Comparison of ENCODE assay signal across 11 cellular contexts in the genomic region with DNA sequence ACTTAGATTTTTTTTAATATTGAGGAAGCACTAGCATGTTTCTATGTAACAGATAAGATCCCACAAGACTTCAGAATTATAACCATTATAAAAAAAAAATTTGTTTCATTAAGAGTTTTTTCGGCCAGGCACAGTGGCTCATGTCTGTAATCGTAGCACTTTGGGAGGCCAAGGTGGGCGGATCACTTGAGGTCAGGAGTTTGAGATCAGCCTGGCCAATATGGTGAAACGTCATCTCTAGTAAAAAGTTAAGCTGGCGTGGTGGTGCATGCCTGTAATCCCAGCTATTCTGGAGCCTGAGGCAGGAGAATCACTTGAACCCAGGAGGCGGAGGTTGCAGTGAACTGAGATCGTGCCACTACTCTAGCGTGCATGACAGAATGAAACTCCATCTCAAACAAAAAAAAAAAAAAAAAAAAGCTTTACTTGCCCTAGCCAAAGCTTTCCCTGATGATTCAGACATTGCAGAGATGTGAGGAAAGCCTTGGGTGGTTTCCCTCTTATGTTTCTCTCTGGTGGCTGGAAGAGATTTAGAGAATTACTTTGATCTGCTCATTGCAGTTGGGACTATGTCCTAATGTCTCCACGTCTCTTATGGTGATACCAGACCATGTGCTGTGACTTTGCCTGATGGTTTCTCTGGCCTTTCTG.
A peak's percentile ranks its signal among the peaks of the same experiment; 100 is the strongest.
DNase-seq lines count a peak whose midpoint lies in the region; ATAC-seq and TF ChIP-seq lines count a peak whose summit lies in the region.
"Had no signal": no experiment of that assay in that cellular context is flagged by ENCODE, and none has a peak within 500 bp of the region (broad histone marks: within the 10 kb centered on the region; RNA-seq: fewer than 3 reads in every experiment).

No MANE protein-coding gene starts in this region.

- H3K4me3 ChIP-seq in epithelial cell of proximal tubule (ENCODE audit: low read depth, low read length) (no peak overlapping the region), mucosa of descending colon (no peak overlapping the region), GM23338 (no peak overlapping the region)

- H4K20me1 ChIP-seq in GM23338 (replicated peaks; ENCODE audit: insufficient read depth) = no peaks in the 10 kb centered on the region

- H3K27me3 Mint-ChIP-seq in effector memory CD8-positive, alpha-beta T cell = peaks cover 5 to 42% of the 10 kb centered on the region in 2 donors
- H3K27me3 Mint-ChIP-seq in GM23338 (ENCODE audit: insufficient read depth, low read depth, poor library complexity) = peaks cover 7% of the 10 kb centered on the region

- H2AFZ ChIP-seq in GM23338 = no peak overlapping the region

- no peaks in the 10 kb centered on the region for H3K9me3 ChIP-seq in mucosa of descending colon

- H3K4me1 Mint-ChIP-seq in effector memory CD8-positive, alpha-beta T cell (ENCODE audit: low read depth in 2 of 2) = no peaks in the 10 kb centered on the region
- H3K4me1 Mint-ChIP-seq in GM23338 = no peaks in the 10 kb centered on the region
- H3K4me1 Mint-ChIP-seq in stimulated activated effector memory CD8-positive, alpha-beta T cell treated with anti-CD3 and anti-CD28 coated beads, Interleukin-12 subunit alpha, Interleukin-12 subunit beta, amount 100 ng/mL, for 72 hours = no peaks in the 10 kb centered on the region
- H3K4me1 Mint-ChIP-seq: natural killer cell had no signal

- H3F3A ChIP-seq in GM23338 (replicated peaks; ENCODE audit: low read depth) = no peaks in the 10 kb centered on the region

- H3K79me2 ChIP-seq in GM23338 (replicated peaks; ENCODE audit: insufficient read depth) = no peaks in the 10 kb centered on the region

- H3K4me1 ChIP-seq in mucosa of descending colon (ENCODE audit: low read depth) = no peaks in the 10 kb centered on the region
- no peaks in the 10 kb centered on the region for H3K4me1 ChIP-seq in GM23338 (ENCODE audit: insufficient read depth)

- H3K27ac Mint-ChIP-seq in effector memory CD8-positive, alpha-beta T cell = no peak overlapping the region
- H3K27ac Mint-ChIP-seq in GM23338 = no peak overlapping the region
- no peak overlapping the region for H3K27ac Mint-ChIP-seq in stimulated activated effector memory CD8-positive, alpha-beta T cell treated with anti-CD3 and anti-CD28 coated beads, Interleukin-12 subunit alpha, Interleukin-12 subunit beta, amount 100 ng/mL, for 72 hours
- H3K27ac Mint-ChIP-seq: natural killer cell had no signal

- intact Hi-C loops in mucosa of descending colon (cut with DNase I, micrococcal nuclease) = no loop called here

- no peak overlapping the region for H3K27ac ChIP-seq in GM23338 (ENCODE audit: low read depth)

- no peaks in the 10 kb centered on the region for H3K27me3 ChIP-seq in GM23338 (ENCODE audit: insufficient read depth)

- DNase-seq in AG20443 (ENCODE audit: low spot score) (peak; percentile 89), NCI-H226 (peak; percentile 80), epithelial cell of proximal tubule (ENCODE audit: low read depth) (peak; percentile 63), mucosa of descending colon (no peak), GM23338 (ENCODE audit: low spot score) (no peak), activated T-cell treated with anti-CD3 and anti-CD28 coated beads for 4 hours (no peak)
- DNase-seq in effector memory CD8-positive, alpha-beta T cell = no peak
- DNase-seq in stimulated activated effector memory CD8-positive, alpha-beta T cell treated with anti-CD3 and anti-CD28 coated beads, Interleukin-12 subunit alpha, Interleukin-12 subunit beta, amount 100 ng/mL, for 72 hours (ENCODE audit: low spot score in 2 of 2) = no peak
- DNase-seq: effector memory CD4-positive, alpha-beta T cell; natural killer cell; NCI-H2227 treated with DMSO at 0.1 percent for 48 hours had no signal

- H3K9me3 Mint-ChIP-seq in effector memory CD8-positive, alpha-beta T cell = peaks cover 3 to 9% of the 10 kb centered on the region in 2 donors
- H3K9me3 Mint-ChIP-seq in GM23338 = peaks cover 11% of the 10 kb centered on the region
- no peaks in the 10 kb centered on the region for H3K9me3 Mint-ChIP-seq in stimulated activated effector memory CD8-positive, alpha-beta T cell treated with anti-CD3 and anti-CD28 coated beads, Interleukin-12 subunit alpha, Interleukin-12 subunit beta, amount 100 ng/mL, for 72 hours
- H3K9me3 Mint-ChIP-seq: natural killer cell had no signal

- H3K36me3 ChIP-seq in mucosa of descending colon (ENCODE audit: low read depth) (no peaks in the 10 kb centered on the region), GM23338 (ENCODE audit: insufficient read depth) (no peaks in the 10 kb centered on the region)

- H3K4me2 ChIP-seq in GM23338 = no peak overlapping the region

- H3K9me2 ChIP-seq in GM23338 (ENCODE audit: insufficient read depth) = peaks cover 14% of the 10 kb centered on the region

- peak; percentile 42 for ATAC-seq in mucosa of descending colon
- ATAC-seq in effector memory CD8-positive, alpha-beta T cell (replicated peaks) = no peak
- ATAC-seq in GM23338 = no peak
- no peak for ATAC-seq in stimulated activated effector memory CD8-positive, alpha-beta T cell treated with anti-CD3 and anti-CD28 coated beads, Interleukin-12 subunit alpha, Interleukin-12 subunit beta, amount 100 ng/mL, for 72 hours
- ATAC-seq: natural killer cell had no signal

- H3K36me3 Mint-ChIP-seq in effector memory CD8-positive, alpha-beta T cell (ENCODE audit: insufficient read depth) = no peaks in the 10 kb centered on the region
- H3K36me3 Mint-ChIP-seq in GM23338 (ENCODE audit: low read depth) = no peaks in the 10 kb centered on the region; the same call in 2 of the 3 replicates
- H3K36me3 Mint-ChIP-seq in stimulated activated effector memory CD8-positive, alpha-beta T cell treated with anti-CD3 and anti-CD28 coated beads, Interleukin-12 subunit alpha, Interleukin-12 subunit beta, amount 100 ng/mL, for 72 hours = no peaks in the 10 kb centered on the region
- H3K36me3 Mint-ChIP-seq: natural killer cell had no signal

- TF ChIP-seq CTCF in epithelial cell of proximal tubule (conservative IDR thresholded peaks at IDR 0.05; ENCODE audit: low read depth, low read length) (no peak), mucosa of descending colon (IDR thresholded peaks at IDR 0.05) (no peak), GM23338 (conservative IDR thresholded peaks at IDR 0.05; ENCODE audit: low read depth in 2 of 2) (no peak)

- no peak overlapping the region for H3K4me3 Mint-ChIP-seq in effector memory CD8-positive, alpha-beta T cell
- H3K4me3 Mint-ChIP-seq in GM23338 = no peak overlapping the region
- no peak overlapping the region for H3K4me3 Mint-ChIP-seq in stimulated activated effector memory CD8-positive, alpha-beta T cell treated with anti-CD3 and anti-CD28 coated beads, Interleukin-12 subunit alpha, Interleukin-12 subunit beta, amount 100 ng/mL, for 72 hours
- H3K4me3 Mint-ChIP-seq: natural killer cell had no signal

TF ChIP-seq in GM23338, 12 proteins besides CTCF, POLR2A, EP300 and RAD21 (continues in another document):
- no peak for TF ChIP-seq STAT1 (IDR thresholded peaks at IDR 0.05; ENCODE audit: unreplicated experiment)
- no peak for TF ChIP-seq JUNB (IDR thresholded peaks at IDR 0.05; ENCODE audit: unreplicated experiment)
- TF ChIP-seq NANOG (IDR thresholded peaks at IDR 0.05; ENCODE audit: borderline replicate concordance) = no peak
- TF ChIP-seq, protein P1, sequence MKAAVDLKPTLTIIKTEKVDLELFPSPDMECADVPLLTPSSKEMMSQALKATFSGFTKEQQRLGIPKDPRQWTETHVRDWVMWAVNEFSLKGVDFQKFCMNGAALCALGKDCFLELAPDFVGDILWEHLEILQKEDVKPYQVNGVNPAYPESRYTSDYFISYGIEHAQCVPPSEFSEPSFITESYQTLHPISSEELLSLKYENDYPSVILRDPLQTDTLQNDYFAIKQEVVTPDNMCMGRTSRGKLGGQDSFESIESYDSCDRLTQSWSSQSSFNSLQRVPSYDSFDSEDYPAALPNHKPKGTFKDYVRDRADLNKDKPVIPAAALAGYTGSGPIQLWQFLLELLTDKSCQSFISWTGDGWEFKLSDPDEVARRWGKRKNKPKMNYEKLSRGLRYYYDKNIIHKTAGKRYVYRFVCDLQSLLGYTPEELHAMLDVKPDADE (IDR thresholded peaks at IDR 0.05) = no peak
- no peak for TF ChIP-seq CREB1 (CRISPR knock-in tag; IDR thresholded peaks at IDR 0.05; ENCODE audit: low read depth)
- no peak for TF ChIP-seq ZNF114 (CRISPR knock-in tag; IDR thresholded peaks at IDR 0.05)
- TF ChIP-seq ZNF331 (CRISPR knock-in tag; IDR thresholded peaks at IDR 0.05; ENCODE audit: low read depth) = no peak
- TF ChIP-seq, protein P2, sequence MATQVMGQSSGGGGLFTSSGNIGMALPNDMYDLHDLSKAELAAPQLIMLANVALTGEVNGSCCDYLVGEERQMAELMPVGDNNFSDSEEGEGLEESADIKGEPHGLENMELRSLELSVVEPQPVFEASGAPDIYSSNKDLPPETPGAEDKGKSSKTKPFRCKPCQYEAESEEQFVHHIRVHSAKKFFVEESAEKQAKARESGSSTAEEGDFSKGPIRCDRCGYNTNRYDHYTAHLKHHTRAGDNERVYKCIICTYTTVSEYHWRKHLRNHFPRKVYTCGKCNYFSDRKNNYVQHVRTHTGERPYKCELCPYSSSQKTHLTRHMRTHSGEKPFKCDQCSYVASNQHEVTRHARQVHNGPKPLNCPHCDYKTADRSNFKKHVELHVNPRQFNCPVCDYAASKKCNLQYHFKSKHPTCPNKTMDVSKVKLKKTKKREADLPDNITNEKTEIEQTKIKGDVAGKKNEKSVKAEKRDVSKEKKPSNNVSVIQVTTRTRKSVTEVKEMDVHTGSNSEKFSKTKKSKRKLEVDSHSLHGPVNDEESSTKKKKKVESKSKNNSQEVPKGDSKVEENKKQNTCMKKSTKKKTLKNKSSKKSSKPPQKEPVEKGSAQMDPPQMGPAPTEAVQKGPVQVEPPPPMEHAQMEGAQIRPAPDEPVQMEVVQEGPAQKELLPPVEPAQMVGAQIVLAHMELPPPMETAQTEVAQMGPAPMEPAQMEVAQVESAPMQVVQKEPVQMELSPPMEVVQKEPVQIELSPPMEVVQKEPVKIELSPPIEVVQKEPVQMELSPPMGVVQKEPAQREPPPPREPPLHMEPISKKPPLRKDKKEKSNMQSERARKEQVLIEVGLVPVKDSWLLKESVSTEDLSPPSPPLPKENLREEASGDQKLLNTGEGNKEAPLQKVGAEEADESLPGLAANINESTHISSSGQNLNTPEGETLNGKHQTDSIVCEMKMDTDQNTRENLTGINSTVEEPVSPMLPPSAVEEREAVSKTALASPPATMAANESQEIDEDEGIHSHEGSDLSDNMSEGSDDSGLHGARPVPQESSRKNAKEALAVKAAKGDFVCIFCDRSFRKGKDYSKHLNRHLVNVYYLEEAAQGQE (IDR thresholded peaks at IDR 0.05; ENCODE audit: unreplicated experiment) = no peak

Comparison
In these comparisons a context has a peak if more than half of its experiments do, and no peak if none do; other contexts are left out.
1. DNase-seq: peak in AG20443 (single experiment), NCI-H226 (single experiment) and epithelial cell of proximal tubule (single experiment); none in mucosa of descending colon (0 of 3), effector memory CD8-positive, alpha-beta T cell (0 of 3), GM23338 (single experiment), activated T-cell treated with anti-CD3 and anti-CD28 coated beads for 4 hours (single experiment) and stimulated activated effector memory CD8-positive, alpha-beta T cell treated with anti-CD3 and anti-CD28 coated beads, Interleukin-12 subunit alpha, Interleukin-12 subunit beta, amount 100 ng/mL, for 72 hours (0 of 2).